8 cellular contexts compared by ENCODE assay signal in the genomic region with DNA sequence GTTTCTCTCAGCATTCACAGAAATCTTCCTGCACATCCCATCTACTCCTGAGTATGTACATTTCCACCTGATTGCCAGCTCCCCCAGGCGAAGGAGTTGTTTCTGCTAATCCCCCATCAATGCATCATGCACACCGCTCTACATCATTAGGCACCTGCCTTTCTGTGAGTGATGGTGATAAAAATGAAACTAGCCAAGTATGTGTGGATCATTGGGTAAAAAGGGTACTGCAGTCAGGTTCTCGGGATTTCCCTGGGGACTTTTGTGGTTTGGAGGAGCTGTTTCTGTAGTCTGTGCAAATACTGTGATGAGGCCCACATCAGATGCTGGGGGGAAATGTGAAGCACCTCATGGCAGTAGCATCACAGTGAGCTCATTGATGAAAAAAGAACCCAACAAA. TPM values are rescaled to one million over a fixed set of nuclear protein-coding genes. Genes with fewer than 3 reads are reported as not detected.
A peak's percentile ranks its signal among the peaks of the same experiment; 100 is the strongest.
DNase-seq lines count a peak whose midpoint lies in the region; ATAC-seq and TF ChIP-seq lines count a peak whose summit lies in the region.

No MANE protein-coding gene starts in this region.

- H3K27ac ChIP-seq in coronary artery = no peak overlapping the region

- DNase-seq in SK-N-DZ (ENCODE audit: low spot score) (peak; percentile 17), choroid plexus epithelial cell (ENCODE audit: low read depth) (peak; percentile 38), coronary artery (ENCODE audit: low spot score) (no peak), HPDE6-E6E7 (ENCODE audit: extremely low spot score) (no peak), KG1 (lab: John Stamatoyannopoulos, UW) (no peak), globus pallidus (ENCODE audit: low spot score) (no peak)

- ATAC-seq in GM19025 (IDR thresholded peaks at IDR 0.05; ENCODE audit: low read depth, unreplicated experiment) (peak; percentile 81), HG03045 (IDR thresholded peaks at IDR 0.05; ENCODE audit: unreplicated experiment) (peak; percentile 90)

- no peak for TF ChIP-seq CTCF in choroid plexus epithelial cell (conservative IDR thresholded peaks at IDR 0.05; ENCODE audit: low read depth, low read length)
- no peak for TF ChIP-seq CTCF in coronary artery (IDR thresholded peaks at IDR 0.05)

- H3K4me3 ChIP-seq in choroid plexus epithelial cell (ENCODE audit: low read depth, low read length) (no peak overlapping the region), coronary artery (no peak overlapping the region)

RNA-seq across cellular contexts. Expression of gene CAMK4, which starts 30.4 kb away (rescaled TPM):
- 34.8 and 42.7 TPM in 2 replicates for polyA plus RNA-seq in SK-N-DZ (2014; cell fraction: cytosol; rRNA removed)
- 22.7 and 27.6 TPM in 2 replicates for polyA plus RNA-seq in SK-N-DZ (2014; cell fraction: nucleus; rRNA removed)

Comparison
In these comparisons a context has a peak if more than half of its experiments do, and no peak if none do; other contexts are left out.
1. DNase-seq: peak in SK-N-DZ (single experiment) and choroid plexus epithelial cell (single experiment); none in coronary artery (single experiment), HPDE6-E6E7 (single experiment), KG1 (single experiment) and globus pallidus (single experiment).